In the genomic region with DNA sequence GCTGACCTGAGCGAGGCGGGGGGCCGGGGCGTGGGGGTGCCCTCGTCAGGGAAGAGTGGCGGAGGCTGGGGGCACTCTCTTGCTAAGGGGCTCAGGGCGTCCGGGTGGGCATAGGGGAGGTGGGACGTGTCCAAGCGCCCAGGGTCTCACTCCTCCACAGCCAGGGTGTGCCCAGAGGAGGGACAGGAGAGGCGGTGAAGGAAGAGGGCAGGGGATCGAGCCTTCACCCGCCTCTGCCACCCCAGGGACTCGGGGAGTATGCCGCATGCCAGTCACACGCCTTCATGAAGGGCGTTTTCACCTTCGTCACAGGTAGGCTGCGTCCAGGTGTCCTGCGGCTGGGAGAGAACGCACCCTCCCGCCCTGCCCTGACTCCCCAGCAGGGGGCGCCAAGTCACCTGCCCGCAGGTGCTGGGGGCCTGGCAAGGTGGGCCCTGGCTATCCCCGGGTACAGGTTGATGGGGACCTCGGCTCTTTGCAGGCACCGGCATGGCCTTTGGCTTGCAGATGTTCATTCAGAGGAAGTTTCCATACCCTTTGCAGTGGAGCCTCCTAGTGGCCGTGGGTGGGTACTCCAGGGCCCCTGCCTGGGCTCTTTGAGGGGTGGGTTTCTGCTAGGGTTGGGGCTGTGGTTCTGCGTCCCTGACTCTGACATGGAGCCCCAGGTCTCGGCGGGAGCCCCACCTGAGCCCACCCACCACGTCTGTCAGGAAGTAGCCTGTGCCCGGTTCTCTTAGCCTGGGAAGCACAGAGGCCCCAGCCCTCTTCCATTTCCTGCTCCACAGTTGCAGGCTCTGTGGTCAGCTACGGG, we compare ENCODE assay signal across 8 cellular contexts. TPM values are rescaled to one million over a fixed set of nuclear protein-coding genes. Genes with fewer than 3 reads are reported as not detected.
DNase-seq lines count a peak whose midpoint lies in the region; ATAC-seq and TF ChIP-seq lines count a peak whose summit lies in the region.

No MANE protein-coding gene starts in this region.

- 10% methylated on average over 33 of the region's 34 CpGs for WGBS in smooth muscle cell (ENCODE audit: low lambda C conversion rate)

- peaks cover 27% of the 10 kb centered on the region for H3K4me1 ChIP-seq in adipocyte (ENCODE audit: control insufficient read depth, insufficient read depth, low read length)
- H3K4me1 ChIP-seq in smooth muscle cell (ENCODE audit: low read depth): peaks cover 39% of the 10 kb centered on the region

- H3K36me3 Mint-ChIP-seq in IgD-negative memory B cell: no peaks in the 10 kb centered on the region

- H3F3A ChIP-seq in smooth muscle cell (ENCODE audit: low read depth): peaks cover 15% of the 10 kb centered on the region

- ATAC-seq in GM21619 (IDR thresholded peaks at IDR 0.05; ENCODE audit: unreplicated experiment): no peak

- peak overlapping the region; percentile 96 for H3K4me3 ChIP-seq in adipocyte (ENCODE audit: low read length)
- H3K4me3 ChIP-seq in iPS-11a (ENCODE audit: low read depth, low read length): peak overlapping the region; percentile 69
- peak overlapping the region; percentile 76 for H3K4me3 ChIP-seq in smooth muscle cell

- peaks cover 12% of the 10 kb centered on the region for H4K20me1 ChIP-seq in smooth muscle cell (ENCODE audit: low read depth)

- H3K9me3 ChIP-seq in adipocyte (ENCODE audit: control insufficient read depth, low read length) (no peaks in the 10 kb centered on the region), smooth muscle cell (replicated peaks; ENCODE audit: low read depth) (no peaks in the 10 kb centered on the region)

- DNase-seq in NCI-H2081 (lab: John Stamatoyannopoulos, UW): peak; percentile 56 to 60
- DNase-seq in NCI-H2081 treated with DMSO at 0.1 percent for 48 hours (lab: John Stamatoyannopoulos, UW): no peak
- DNase-seq in SKM-1 treated with dmso at 0.1 percent for 144 hours (lab: John Stamatoyannopoulos, UW; ENCODE audit: unreplicated experiment): peak; percentile 41
- DNase-seq in adipocyte (ENCODE audit: low read depth): peak; percentile 53
- no peak for DNase-seq in smooth muscle cell (lab: John Stamatoyannopoulos, UW; ENCODE audit: unreplicated experiment)

- peaks cover 15% of the 10 kb centered on the region for H3K79me2 ChIP-seq in smooth muscle cell (ENCODE audit: low read depth)

- H3K36me3 ChIP-seq in adipocyte (ENCODE audit: control insufficient read depth, insufficient read depth, low read length, severe bottlenecking) (peaks cover 6% of the 10 kb centered on the region), smooth muscle cell (ENCODE audit: low read depth) (no peaks in the 10 kb centered on the region)

- peaks cover 3% of the 10 kb centered on the region for H3K27me3 ChIP-seq in adipocyte (replicated peaks; ENCODE audit: control insufficient read depth, insufficient read depth, low read length)
- H3K27me3 ChIP-seq in smooth muscle cell (ENCODE audit: low read depth): no peaks in the 10 kb centered on the region

- H3K4me1 Mint-ChIP-seq in IgD-negative memory B cell: peaks cover 0 to 23% (median 19%) of the 10 kb centered on the region in 3 donors

- peak overlapping the region; percentile 92 to 99 (median 98) for H3K27ac Mint-ChIP-seq in IgD-negative memory B cell

- peak overlapping the region; percentile 95 for H3K9ac ChIP-seq in adipocyte (ENCODE audit: low read length)
- peak overlapping the region; percentile 78 for H3K9ac ChIP-seq in smooth muscle cell (ENCODE audit: low read depth)

- peak overlapping the region; percentile 87 to 98 (median 94) for H3K4me3 Mint-ChIP-seq in IgD-negative memory B cell

- peak overlapping the region; percentile 87 for H3K27ac ChIP-seq in smooth muscle cell (ENCODE audit: low read depth)

- no peak overlapping the region for H2AFZ ChIP-seq in smooth muscle cell (ENCODE audit: low read depth)

- peaks cover 3% of the 10 kb centered on the region for H3K27me3 Mint-ChIP-seq in IgD-negative memory B cell

- peak overlapping the region; percentile 95 for H3K4me2 ChIP-seq in smooth muscle cell

- no peaks in the 10 kb centered on the region for H3K9me3 Mint-ChIP-seq in IgD-negative memory B cell

- peak; percentile 100 for TF ChIP-seq CTCF in smooth muscle cell (IDR thresholded peaks at IDR 0.05; ENCODE audit: borderline replicate concordance, insufficient read depth, poor library complexity, severe bottlenecking)

RNA-seq across cellular contexts. Expression of a gene that starts 0.5 kb away (rescaled TPM):
- polyA plus RNA-seq in IgD-negative memory B cell (45.9 TPM), smooth muscle cell (112 and 118 TPM in 2 replicates)
- 59.2 and 75.4 TPM in 2 replicates for total RNA-seq in smooth muscle cell

RNA-seq across cellular contexts. Expression of a gene that starts 4.5 kb away (rescaled TPM):
- polyA plus RNA-seq in IgD-negative memory B cell (0.78 TPM), smooth muscle cell (3.7 and 9.4 TPM in 2 replicates)
- 1.2 and 2.0 TPM in 2 replicates for total RNA-seq in smooth muscle cell

RNA-seq across cellular contexts. Expression of a gene that starts 16.1 kb away (rescaled TPM):
- polyA plus RNA-seq in IgD-negative memory B cell (19.7 TPM), smooth muscle cell (81.6 and 97.2 TPM in 2 replicates)
- total RNA-seq in smooth muscle cell: 41.5 and 54.3 TPM in 2 replicates

RNA-seq across cellular contexts. Expression of a gene that starts 27.4 kb away (rescaled TPM):
- polyA plus RNA-seq in IgD-negative memory B cell (not detected), smooth muscle cell (not detected in 2 replicates)
- total RNA-seq in smooth muscle cell: not detected in 2 replicates

RNA-seq across cellular contexts. Expression of a gene that starts 33.6 kb away (rescaled TPM):
- polyA plus RNA-seq in IgD-negative memory B cell (0.44 TPM), smooth muscle cell (not detected in 2 replicates)
- not detected in 2 replicates for total RNA-seq in smooth muscle cell

Comparison
In these comparisons a context has a peak if more than half of its experiments do, and no peak if none do; other contexts are left out.
1. DNase-seq: peak in NCI-H2081 (2 of 2), SKM-1 treated with dmso at 0.1 percent for 144 hours (single experiment) and adipocyte (single experiment); none in NCI-H2081 treated with DMSO at 0.1 percent for 48 hours (single experiment) and smooth muscle cell (single experiment).
2. Peak in every context shown above with its lines, with median percentiles within 50 percentile points of each other: H3K4me3 ChIP-seq.